In the genomic region with DNA sequence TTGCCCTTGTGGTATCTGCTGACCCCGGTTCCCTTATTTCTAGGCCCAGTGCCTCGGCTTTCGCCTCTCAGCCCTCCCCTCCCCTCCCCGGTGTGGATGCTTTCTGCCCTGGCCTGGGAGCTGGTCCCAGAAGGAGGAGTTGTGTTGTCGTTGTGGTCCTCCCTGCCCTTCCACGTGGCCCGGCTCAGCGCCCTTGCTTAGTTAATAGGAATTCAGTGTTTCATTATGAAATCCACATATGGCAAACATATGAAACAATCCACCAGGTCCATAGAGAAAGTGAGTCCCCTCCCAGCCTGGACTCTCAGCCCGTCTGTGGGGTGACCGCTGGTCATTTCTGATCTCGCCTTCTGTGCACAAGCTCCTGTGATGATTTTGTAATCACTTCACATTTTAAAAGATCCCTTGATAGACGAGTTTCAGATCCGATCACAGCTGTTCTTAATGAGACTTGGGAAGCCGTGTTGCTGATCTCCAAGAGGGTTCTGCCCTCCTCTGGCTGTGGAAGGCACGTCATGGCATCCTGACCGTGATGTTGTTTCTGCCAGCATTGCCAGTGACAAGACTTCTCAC, we compare ENCODE assay signal across 1 cellular context.
TF ChIP-seq lines count a peak whose summit lies in the region.

No MANE protein-coding gene starts in this region.

TF ChIP-seq in SK-N-SH, 30 proteins besides CTCF, POLR2A, EP300 and RAD21 (continued from another document):
- TF ChIP-seq, protein P1, sequence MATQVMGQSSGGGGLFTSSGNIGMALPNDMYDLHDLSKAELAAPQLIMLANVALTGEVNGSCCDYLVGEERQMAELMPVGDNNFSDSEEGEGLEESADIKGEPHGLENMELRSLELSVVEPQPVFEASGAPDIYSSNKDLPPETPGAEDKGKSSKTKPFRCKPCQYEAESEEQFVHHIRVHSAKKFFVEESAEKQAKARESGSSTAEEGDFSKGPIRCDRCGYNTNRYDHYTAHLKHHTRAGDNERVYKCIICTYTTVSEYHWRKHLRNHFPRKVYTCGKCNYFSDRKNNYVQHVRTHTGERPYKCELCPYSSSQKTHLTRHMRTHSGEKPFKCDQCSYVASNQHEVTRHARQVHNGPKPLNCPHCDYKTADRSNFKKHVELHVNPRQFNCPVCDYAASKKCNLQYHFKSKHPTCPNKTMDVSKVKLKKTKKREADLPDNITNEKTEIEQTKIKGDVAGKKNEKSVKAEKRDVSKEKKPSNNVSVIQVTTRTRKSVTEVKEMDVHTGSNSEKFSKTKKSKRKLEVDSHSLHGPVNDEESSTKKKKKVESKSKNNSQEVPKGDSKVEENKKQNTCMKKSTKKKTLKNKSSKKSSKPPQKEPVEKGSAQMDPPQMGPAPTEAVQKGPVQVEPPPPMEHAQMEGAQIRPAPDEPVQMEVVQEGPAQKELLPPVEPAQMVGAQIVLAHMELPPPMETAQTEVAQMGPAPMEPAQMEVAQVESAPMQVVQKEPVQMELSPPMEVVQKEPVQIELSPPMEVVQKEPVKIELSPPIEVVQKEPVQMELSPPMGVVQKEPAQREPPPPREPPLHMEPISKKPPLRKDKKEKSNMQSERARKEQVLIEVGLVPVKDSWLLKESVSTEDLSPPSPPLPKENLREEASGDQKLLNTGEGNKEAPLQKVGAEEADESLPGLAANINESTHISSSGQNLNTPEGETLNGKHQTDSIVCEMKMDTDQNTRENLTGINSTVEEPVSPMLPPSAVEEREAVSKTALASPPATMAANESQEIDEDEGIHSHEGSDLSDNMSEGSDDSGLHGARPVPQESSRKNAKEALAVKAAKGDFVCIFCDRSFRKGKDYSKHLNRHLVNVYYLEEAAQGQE (IDR thresholded peaks at IDR 0.05; ENCODE audit: low read depth, low read length) = no peak
- no peak for TF ChIP-seq TEAD4 (IDR thresholded peaks at IDR 0.05; ENCODE audit: borderline replicate concordance, insufficient read depth)
- TF ChIP-seq TCF12 (IDR thresholded peaks at IDR 0.05) = peak; percentile 40; the same call in 1 of the 2 replicates
- peak; percentile 44 for TF ChIP-seq SMC3 (IDR thresholded peaks at IDR 0.05; ENCODE audit: low read depth, low read length)
- TF ChIP-seq, protein P2, sequence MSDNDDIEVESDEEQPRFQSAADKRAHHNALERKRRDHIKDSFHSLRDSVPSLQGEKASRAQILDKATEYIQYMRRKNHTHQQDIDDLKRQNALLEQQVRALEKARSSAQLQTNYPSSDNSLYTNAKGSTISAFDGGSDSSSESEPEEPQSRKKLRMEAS (IDR thresholded peaks at IDR 0.05; ENCODE audit: low read depth) = peak; percentile 55; the same call in 1 of the 2 replicates
- TF ChIP-seq GATA2 (CRISPR knock-in tag; IDR thresholded peaks at IDR 0.05) = peak; percentile 41
- TF ChIP-seq MXI1 (IDR thresholded peaks at IDR 0.05; ENCODE audit: low read depth, low read length) = peak; percentile 96
- TF ChIP-seq YY1 (IDR thresholded peaks at IDR 0.05; ENCODE audit: low read depth) = no peak
- no peak for TF ChIP-seq MEF2A (IDR thresholded peaks at IDR 0.05; ENCODE audit: borderline replicate concordance, low read depth)
